ENCODE assay signal across 20 cellular contexts in the genomic region with DNA sequence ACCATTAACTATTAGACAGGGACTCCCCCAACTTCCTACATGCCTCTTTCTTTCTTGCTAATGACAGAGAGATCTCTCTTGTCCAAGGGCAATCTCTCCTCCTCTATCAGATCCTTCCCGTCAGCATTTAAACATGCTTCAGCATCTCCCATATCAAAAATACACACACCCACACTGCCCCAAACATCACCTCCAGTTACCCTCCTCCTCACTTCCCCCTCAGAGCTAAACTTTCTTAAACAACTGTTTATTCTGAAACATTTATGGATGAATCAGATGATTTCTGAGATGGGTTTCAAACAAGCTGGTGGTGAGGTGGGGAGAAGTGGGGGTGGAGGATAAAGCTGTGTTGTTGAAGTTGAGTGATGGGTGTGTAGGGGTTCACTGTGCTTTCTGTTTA. TPM values are rescaled to one million over a fixed set of nuclear protein-coding genes. Genes with fewer than 3 reads are reported as not detected.
DNase-seq lines count a peak whose midpoint lies in the region; ATAC-seq and TF ChIP-seq lines count a peak whose summit lies in the region.
"Had no signal": no experiment of that assay in that cellular context is flagged by ENCODE, and none has a peak within 500 bp of the region (broad histone marks: within the 10 kb centered on the region; RNA-seq: fewer than 3 reads in every experiment).

No MANE protein-coding gene starts in this region.

- H3K27me3 ChIP-seq in smooth muscle cell (ENCODE audit: low read depth): no peaks in the 10 kb centered on the region

- peaks cover 68% of the 10 kb centered on the region for H3K79me2 ChIP-seq in smooth muscle cell (ENCODE audit: low read depth)

- H3K9ac ChIP-seq in smooth muscle cell (ENCODE audit: low read depth): no peak overlapping the region

- H4K20me1 ChIP-seq in smooth muscle cell (ENCODE audit: low read depth): peaks cover 75% of the 10 kb centered on the region

- POLR2A ChIA-PET in HEK293 (lab: Yijun Ruan, JAX) (no interaction called here), WTC11 (lab: Charles Lee) (no interaction called here)

- H3K9me3 Mint-ChIP-seq in WTC11 (peaks cover 10% of the 10 kb centered on the region), chondrocyte (ENCODE audit: low read depth) (no peaks in the 10 kb centered on the region), endothelial cell (ENCODE audit: unreplicated experiment) (no peaks in the 10 kb centered on the region)
- no peaks in the 10 kb centered on the region for H3K9me3 Mint-ChIP-seq in stimulated activated effector memory CD8-positive, alpha-beta T cell treated with anti-CD3 and anti-CD28 coated beads, Interleukin-12 subunit alpha, Interleukin-12 subunit beta, amount 100 ng/mL, for 72 hours
- H3K9me3 Mint-ChIP-seq: CD4-positive, alpha-beta T cell had no signal

- H3K27ac Mint-ChIP-seq in WTC11 (peak overlapping the region; percentile 2; the same call in 1 of the 2 replicates), chondrocyte (ENCODE audit: unreplicated experiment) (peak overlapping the region; percentile 0), endothelial cell (ENCODE audit: unreplicated experiment) (no peak overlapping the region)
- peak overlapping the region; percentile 8 for H3K27ac Mint-ChIP-seq in stimulated activated effector memory CD8-positive, alpha-beta T cell treated with anti-CD3 and anti-CD28 coated beads, Interleukin-12 subunit alpha, Interleukin-12 subunit beta, amount 100 ng/mL, for 72 hours
- H3K27ac Mint-ChIP-seq: CD4-positive, alpha-beta T cell had no signal

- no peaks in the 10 kb centered on the region for H3K36me3 ChIP-seq in HEK293 (ENCODE audit: control insufficient read depth in 2 of 2, insufficient read depth in 1 of 2, low read length in 2 of 2)
- no peaks in the 10 kb centered on the region for H3K36me3 ChIP-seq in smooth muscle cell (ENCODE audit: low read depth)

- H3K36me3 Mint-ChIP-seq in WTC11 (peaks cover 16% of the 10 kb centered on the region), chondrocyte (ENCODE audit: low read depth) (no peaks in the 10 kb centered on the region), endothelial cell (ENCODE audit: low read depth, unreplicated experiment) (peaks cover 7% of the 10 kb centered on the region)
- no peaks in the 10 kb centered on the region for H3K36me3 Mint-ChIP-seq in stimulated activated effector memory CD8-positive, alpha-beta T cell treated with anti-CD3 and anti-CD28 coated beads, Interleukin-12 subunit alpha, Interleukin-12 subunit beta, amount 100 ng/mL, for 72 hours

- H3K4me3 Mint-ChIP-seq in WTC11: no peak overlapping the region
- H3K4me3 Mint-ChIP-seq in chondrocyte (ENCODE audit: unreplicated experiment): no peak overlapping the region
- H3K4me3 Mint-ChIP-seq in stimulated activated effector memory CD8-positive, alpha-beta T cell treated with anti-CD3 and anti-CD28 coated beads, Interleukin-12 subunit alpha, Interleukin-12 subunit beta, amount 100 ng/mL, for 72 hours: no peak overlapping the region
- no peak overlapping the region for H3K4me3 Mint-ChIP-seq in endothelial cell (ENCODE audit: unreplicated experiment)
- H3K4me3 Mint-ChIP-seq: CD4-positive, alpha-beta T cell had no signal

- CTCF ChIA-PET in HEK293 (lab: Yijun Ruan, JAX): interaction anchor here (0.7 kb wide), 1 partner anchor 599 kb away, joined by 3 read pairs; no protein-coding TSS in a partner anchor
- CTCF ChIA-PET in WTC11 (lab: Charles Lee): interaction anchor here (1.1 kb wide), 1 partner anchor 48 kb away, joined by 6 read pairs; no protein-coding TSS in a partner anchor

- no peaks in the 10 kb centered on the region for H3F3A ChIP-seq in smooth muscle cell (ENCODE audit: low read depth)

- TF ChIP-seq CTCF in HEK293 (tag by site-specific recombination; IDR thresholded peaks at IDR 0.05) (no peak), WTC11 (IDR thresholded peaks at IDR 0.05) (no peak), chondrocyte (IDR thresholded peaks at IDR 0.05) (no peak), endothelial cell (IDR thresholded peaks at IDR 0.05; ENCODE audit: unreplicated experiment) (no peak), smooth muscle cell (IDR thresholded peaks at IDR 0.05; ENCODE audit: borderline replicate concordance, insufficient read depth, poor library complexity, severe bottlenecking) (no peak)

- H3K4me1 ChIP-seq in HEK293 (ENCODE audit: control insufficient read depth, insufficient read depth, low read length) (no peaks in the 10 kb centered on the region), smooth muscle cell (ENCODE audit: low read depth) (no peaks in the 10 kb centered on the region)

- no peak overlapping the region for H3K4me3 ChIP-seq in HEK293 (ENCODE audit: low read depth, low read length)
- no peak overlapping the region for H3K4me3 ChIP-seq in smooth muscle cell

- DNase-seq in WTC11 (ENCODE audit: low spot score) (no peak), chondrocyte (ENCODE audit: low spot score) (no peak), activated gamma-delta T cell treated with Interleukin-2 at 50 U/mL for 16 hours (no peak), endothelial cell (ENCODE audit: low spot score) (no peak), epidermal melanocyte (ENCODE audit: insufficient read length, low spot score) (no peak), smooth muscle cell (lab: John Stamatoyannopoulos, UW; ENCODE audit: unreplicated experiment) (no peak)
- DNase-seq in stimulated activated effector memory CD8-positive, alpha-beta T cell treated with anti-CD3 and anti-CD28 coated beads, Interleukin-12 subunit alpha, Interleukin-12 subunit beta, amount 100 ng/mL, for 72 hours (ENCODE audit: low spot score in 2 of 2): no peak
- DNase-seq: ACHN; AML-193; CD4-positive, alpha-beta T cell; DMS153; DMS79; GDM1; GOT3; H7; KG1 had no signal

- ATAC-seq in WTC11: no peak
- peak; percentile 13 for ATAC-seq in stimulated activated effector memory CD8-positive, alpha-beta T cell treated with anti-CD3 and anti-CD28 coated beads, Interleukin-12 subunit alpha, Interleukin-12 subunit beta, amount 100 ng/mL, for 72 hours
- ATAC-seq: HCT116, HepG2 had no signal

- H3K4me2 ChIP-seq in smooth muscle cell: no peak overlapping the region

- H3K9me3 ChIP-seq in HEK293 (ENCODE audit: control insufficient read depth, insufficient read depth, low read depth, low read length) (no peaks in the 10 kb centered on the region), smooth muscle cell (replicated peaks; ENCODE audit: low read depth) (no peaks in the 10 kb centered on the region)

- H3K27me3 Mint-ChIP-seq in WTC11 (ENCODE audit: low read depth): no peaks in the 10 kb centered on the region
- H3K27me3 Mint-ChIP-seq in chondrocyte (ENCODE audit: low read depth): no peaks in the 10 kb centered on the region
- peaks cover 8% of the 10 kb centered on the region for H3K27me3 Mint-ChIP-seq in endothelial cell (ENCODE audit: unreplicated experiment)
- H3K27me3 Mint-ChIP-seq: CD4-positive, alpha-beta T cell had no signal

- peaks cover 19% of the 10 kb centered on the region for H3K4me1 Mint-ChIP-seq in WTC11
- peaks cover 27% of the 10 kb centered on the region for H3K4me1 Mint-ChIP-seq in chondrocyte (ENCODE audit: low read depth)
- H3K4me1 Mint-ChIP-seq in stimulated activated effector memory CD8-positive, alpha-beta T cell treated with anti-CD3 and anti-CD28 coated beads, Interleukin-12 subunit alpha, Interleukin-12 subunit beta, amount 100 ng/mL, for 72 hours: peaks cover 37% of the 10 kb centered on the region
- H3K4me1 Mint-ChIP-seq in endothelial cell (ENCODE audit: unreplicated experiment): peaks cover 6% of the 10 kb centered on the region

- no peak overlapping the region for H3K27ac ChIP-seq in HEK293 (ENCODE audit: extremely low read depth, low read depth, low read length)
- no peak overlapping the region for H3K27ac ChIP-seq in smooth muscle cell (ENCODE audit: low read depth)
- H3K27ac ChIP-seq: C4-2B had no signal

- no peak overlapping the region for H2AFZ ChIP-seq in smooth muscle cell (ENCODE audit: low read depth)

- WGBS in smooth muscle cell (ENCODE audit: low lambda C conversion rate): 81% methylated on average over 1 of the region's 1 CpG

TF ChIP-seq in HEK293, 187 proteins besides CTCF, POLR2A, EP300 and RAD21 (continues in another document):
- TF ChIP-seq GLI2 (tag by site-specific recombination; IDR thresholded peaks at IDR 0.05; ENCODE audit: borderline replicate concordance, low read depth): no peak
- TF ChIP-seq, protein P1, sequence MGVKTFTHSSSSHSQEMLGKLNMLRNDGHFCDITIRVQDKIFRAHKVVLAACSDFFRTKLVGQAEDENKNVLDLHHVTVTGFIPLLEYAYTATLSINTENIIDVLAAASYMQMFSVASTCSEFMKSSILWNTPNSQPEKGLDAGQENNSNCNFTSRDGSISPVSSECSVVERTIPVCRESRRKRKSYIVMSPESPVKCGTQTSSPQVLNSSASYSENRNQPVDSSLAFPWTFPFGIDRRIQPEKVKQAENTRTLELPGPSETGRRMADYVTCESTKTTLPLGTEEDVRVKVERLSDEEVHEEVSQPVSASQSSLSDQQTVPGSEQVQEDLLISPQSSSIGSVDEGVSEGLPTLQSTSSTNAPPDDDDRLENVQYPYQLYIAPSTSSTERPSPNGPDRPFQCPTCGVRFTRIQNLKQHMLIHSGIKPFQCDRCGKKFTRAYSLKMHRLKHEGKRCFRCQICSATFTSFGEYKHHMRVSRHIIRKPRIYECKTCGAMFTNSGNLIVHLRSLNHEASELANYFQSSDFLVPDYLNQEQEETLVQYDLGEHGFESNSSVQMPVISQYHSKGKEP (tag by site-specific recombination; IDR thresholded peaks at IDR 0.05): no peak

TF ChIP-seq in WTC11, 78 proteins besides CTCF, POLR2A, EP300 and RAD21:
- no peak for TF ChIP-seq ZNF671 (CRISPR knock-in tag; IDR thresholded peaks at IDR 0.05)
TF ChIP-seq in WTC11: peak in this region for 0.

RNA-seq across cellular contexts. Expression of a gene that starts 23.5 kb away (rescaled TPM):
- 48.1 to 54.1 TPM (median 49.5 TPM) in 3 replicates for total RNA-seq in WTC11 (2021)
- 24.9 to 27.3 TPM (median 27.0 TPM) in 3 replicates for total RNA-seq in chondrocyte
- total RNA-seq in endothelial cell (ENCODE audit: unreplicated experiment): 32.4 TPM
- total RNA-seq in smooth muscle cell: 30.4 and 31.8 TPM in 2 replicates
- 17.2 and 21.7 TPM in 2 replicates for polyA plus RNA-seq in smooth muscle cell
